In the genomic region with DNA sequence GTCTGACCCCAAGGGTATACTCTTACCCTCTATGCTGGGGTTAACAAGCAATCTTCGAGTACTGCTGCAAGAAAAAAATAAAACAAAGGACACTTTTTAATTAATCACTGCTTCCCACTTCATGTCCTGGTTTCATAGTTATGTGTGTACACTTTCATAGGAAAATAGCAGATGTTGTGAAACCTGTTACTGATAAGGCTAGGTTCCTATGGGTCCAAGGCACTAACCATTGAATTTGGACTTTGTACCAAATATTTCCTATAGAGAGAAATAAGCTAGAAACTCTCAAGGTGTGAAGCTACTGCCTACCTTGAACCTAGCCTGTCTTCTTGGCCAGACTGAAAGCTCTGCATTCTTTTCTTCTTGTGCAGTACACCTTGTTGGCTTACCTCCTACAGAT, we compare ENCODE assay signal across 15 cellular contexts. TPM values are rescaled to one million over a fixed set of nuclear protein-coding genes. Genes with fewer than 3 reads are reported as not detected.
DNase-seq lines count a peak whose midpoint lies in the region; ATAC-seq, FAIRE-seq and TF ChIP-seq lines count a peak whose summit lies in the region.
"Had no signal": no experiment of that assay in that cellular context is flagged by ENCODE, and none has a peak within 500 bp of the region (broad histone marks: within the 10 kb centered on the region; RNA-seq: fewer than 3 reads in every experiment).

No MANE protein-coding gene starts in this region.

- H3K9me3 Mint-ChIP-seq in HFFc6 = no peaks in the 10 kb centered on the region
- no peaks in the 10 kb centered on the region for H3K9me3 Mint-ChIP-seq in activated CD8-positive, alpha-beta memory T cell treated with anti-CD3 and anti-CD28 coated beads, Interleukin-2, amount 10 ng/mL, durations not matched to agents 7 days and 5 days (ENCODE audit: low read depth)
- H3K9me3 Mint-ChIP-seq in activated T-cell treated with anti-CD3 and anti-CD28 coated beads, Interleukin-2, amount 50 U/mL, for 24 hours = no peaks in the 10 kb centered on the region

- H3K36me3 Mint-ChIP-seq in HFFc6 (ENCODE audit: low read depth) = no peaks in the 10 kb centered on the region
- H3K36me3 Mint-ChIP-seq in activated CD8-positive, alpha-beta memory T cell treated with anti-CD3 and anti-CD28 coated beads, Interleukin-2, amount 10 ng/mL, durations not matched to agents 7 days and 5 days = peaks cover 1% of the 10 kb centered on the region
- no peaks in the 10 kb centered on the region for H3K36me3 Mint-ChIP-seq in activated T-cell treated with anti-CD3 and anti-CD28 coated beads, Interleukin-2, amount 50 U/mL, for 24 hours (ENCODE audit: low read depth)
- H3K36me3 Mint-ChIP-seq: CD4-positive, CD25-positive, alpha-beta regulatory T cell had no signal

- H3K4me3 ChIP-seq in mucosa of descending colon (no peak overlapping the region), small intestine (ENCODE audit: low read depth in 1 of 2, low read length in 2 of 2) (no peak overlapping the region)
- H3K4me3 ChIP-seq: BLaER1 treated with 17β-estradiol and CSF1 and Interleukin-3, amounts not matched to agents 10 nM and 100 nM; GM23248 had no signal

- no peak for FAIRE-seq in small intestine (lab: Jason Lieb, UNC)
- FAIRE-seq: H54 had no signal

- no peak overlapping the region for H3K4me3 Mint-ChIP-seq in HFFc6
- no peak overlapping the region for H3K4me3 Mint-ChIP-seq in activated CD8-positive, alpha-beta memory T cell treated with anti-CD3 and anti-CD28 coated beads, Interleukin-2, amount 10 ng/mL, durations not matched to agents 7 days and 5 days
- no peak overlapping the region for H3K4me3 Mint-ChIP-seq in activated T-cell treated with anti-CD3 and anti-CD28 coated beads, Interleukin-2, amount 50 U/mL, for 24 hours
- H3K4me3 Mint-ChIP-seq: CD4-positive, CD25-positive, alpha-beta regulatory T cell had no signal

- H3K27ac Mint-ChIP-seq in HFFc6 = no peak overlapping the region
- H3K27ac Mint-ChIP-seq in activated CD8-positive, alpha-beta memory T cell treated with anti-CD3 and anti-CD28 coated beads, Interleukin-2, amount 10 ng/mL, durations not matched to agents 7 days and 5 days = no peak overlapping the region
- H3K27ac Mint-ChIP-seq in activated T-cell treated with anti-CD3 and anti-CD28 coated beads, Interleukin-2, amount 50 U/mL, for 24 hours = no peak overlapping the region
- H3K27ac Mint-ChIP-seq: CD4-positive, CD25-positive, alpha-beta regulatory T cell had no signal

- H3K4me1 ChIP-seq in mucosa of descending colon (ENCODE audit: low read depth) (no peaks in the 10 kb centered on the region), small intestine (ENCODE audit: control insufficient read depth in 2 of 2, insufficient read depth in 1 of 2, low read depth in 1 of 2, low read length in 1 of 2) (no peaks in the 10 kb centered on the region)
- H3K4me1 ChIP-seq: BLaER1 treated with 17β-estradiol and CSF1 and Interleukin-3, amounts not matched to agents 10 nM and 100 nM had no signal

- CTCF ChIA-PET in activated CD8-positive, alpha-beta memory T cell treated with anti-CD3 and anti-CD28 coated beads, Interleukin-2, amount 10 ng/mL, durations not matched to agents 7 days and 5 days (lab: Charles Lee) = no interaction called here

- no peaks in the 10 kb centered on the region for H3K36me3 ChIP-seq in mucosa of descending colon (ENCODE audit: low read depth)
- no peaks in the 10 kb centered on the region for H3K36me3 ChIP-seq in small intestine (ENCODE audit: control insufficient read depth in 2 of 2, insufficient read depth in 2 of 2, low read length in 2 of 2)
- H3K36me3 ChIP-seq: BLaER1 treated with 17β-estradiol and CSF1 and Interleukin-3, amounts not matched to agents 10 nM and 100 nM had no signal

- H3K27ac ChIP-seq in small intestine (ENCODE audit: low read depth in 1 of 2, low read length in 1 of 2) = no peak overlapping the region
- H3K27ac ChIP-seq: BLaER1 treated with 17β-estradiol and CSF1 and Interleukin-3, amounts not matched to agents 10 nM and 100 nM; GM23248 had no signal

- 14 to 65% (median 42%) methylated on average over 1 of the region's 1 CpG for WGBS in small intestine, 3 donors

- H3K27me3 ChIP-seq in small intestine (ENCODE audit: control insufficient read depth in 2 of 2, insufficient read depth in 2 of 2, low read length in 2 of 2) = no peaks in the 10 kb centered on the region
- H3K27me3 ChIP-seq: BLaER1 treated with 17β-estradiol and CSF1 and Interleukin-3, amounts not matched to agents 10 nM and 100 nM had no signal

- H3K4me1 Mint-ChIP-seq in HFFc6 (ENCODE audit: low read depth) = no peaks in the 10 kb centered on the region
- H3K4me1 Mint-ChIP-seq in activated CD8-positive, alpha-beta memory T cell treated with anti-CD3 and anti-CD28 coated beads, Interleukin-2, amount 10 ng/mL, durations not matched to agents 7 days and 5 days = peaks cover 16% of the 10 kb centered on the region
- H3K4me1 Mint-ChIP-seq in activated T-cell treated with anti-CD3 and anti-CD28 coated beads, Interleukin-2, amount 50 U/mL, for 24 hours (ENCODE audit: low read depth) = peaks cover 24% of the 10 kb centered on the region

- intact Hi-C loops in mucosa of descending colon (cut with DNase I, micrococcal nuclease) = no loop called here

- ATAC-seq in left lobe of liver = peak; percentile 51
- ATAC-seq in mucosa of descending colon = peak; percentile 96
- no peak for ATAC-seq in activated CD8-positive, alpha-beta memory T cell treated with anti-CD3 and anti-CD28 coated beads, Interleukin-2, amount 10 ng/mL, durations not matched to agents 7 days and 5 days
- ATAC-seq: HCT116 had no signal

- DNase-seq in HT-29 (ENCODE audit: low spot score) (peak; percentile 40), left lobe of liver (ENCODE audit: low spot score) (no peak), mucosa of descending colon (no peak), small intestine (peak; percentile 92), HFFc6 (no peak)
- DNase-seq in activated CD8-positive, alpha-beta memory T cell treated with anti-CD3 and anti-CD28 coated beads, Interleukin-2, amount 10 ng/mL, durations not matched to agents 7 days and 5 days = no peak
- no peak for DNase-seq in activated T-cell treated with anti-CD3 and anti-CD28 coated beads, Interleukin-2, amount 50 U/mL, for 24 hours
- DNase-seq: 8988T; ACHN; CD4-positive, CD25-positive, alpha-beta regulatory T cell; DMS 273 treated with DMSO at 0.1 percent for 48 hours; GM23248 had no signal

- H3K9me3 ChIP-seq in mucosa of descending colon (no peaks in the 10 kb centered on the region), small intestine (ENCODE audit: control insufficient read depth, low read depth) (no peaks in the 10 kb centered on the region)
- H3K9me3 ChIP-seq: BLaER1 treated with 17β-estradiol and CSF1 and Interleukin-3, amounts not matched to agents 10 nM and 100 nM had no signal

- no peak for TF ChIP-seq CTCF in mucosa of descending colon (IDR thresholded peaks at IDR 0.05)
- no peak for TF ChIP-seq CTCF in HFFc6 (IDR thresholded peaks at IDR 0.05)

- H3K27me3 Mint-ChIP-seq in HFFc6 (ENCODE audit: insufficient read depth) = peaks cover 3% of the 10 kb centered on the region
- peaks cover 4% of the 10 kb centered on the region for H3K27me3 Mint-ChIP-seq in activated CD8-positive, alpha-beta memory T cell treated with anti-CD3 and anti-CD28 coated beads, Interleukin-2, amount 10 ng/mL, durations not matched to agents 7 days and 5 days
- no peaks in the 10 kb centered on the region for H3K27me3 Mint-ChIP-seq in activated T-cell treated with anti-CD3 and anti-CD28 coated beads, Interleukin-2, amount 50 U/mL, for 24 hours

RNA-seq across cellular contexts. Expression of gene GPR160, which starts 14.6 kb away (rescaled TPM):
- 21.2 and 32.1 TPM in 2 replicates for total RNA-seq in HT-29 (2014; rRNA removed; shearing (Covaris generic))
- total RNA-seq in left lobe of liver = 0.96 TPM
- 10 to 100 TPM; 30.0 to 96.5 (median 67.6) TPM for total RNA-seq in mucosa of descending colon
- polyA plus RNA-seq in small intestine = 10 to 100 TPM; 48.6 to 55.9 (median 55.7) TPM
- under 1 TPM in 3 of 6 experiments, not detected in 3; 0.10 to 0.23 (median 0.19) TPM for total RNA-seq in HFFc6 (2021; fragmentation: NEBNext Ultra II Directional; extraction: Animal tissue kit (Norgen Biotek cat#: 25700))
- total RNA-seq in activated CD8-positive, alpha-beta memory T cell treated with anti-CD3 and anti-CD28 coated beads, Interleukin-2, amount 10 ng/mL, durations not matched to agents 7 days and 5 days = 1 to 10 TPM; 3.6 to 6.4 TPM

RNA-seq across cellular contexts. Expression of gene SEC62, which starts 56.6 kb away (rescaled TPM):
- total RNA-seq in HT-29 (2014; rRNA removed; shearing (Covaris generic)) = 17.1 and 22.2 TPM in 2 replicates
- total RNA-seq in left lobe of liver (103 TPM), mucosa of descending colon (100 to 1,000 TPM in 1 of 3 donors, 10 to 100 TPM in 2; 83.2 to 166 (median 85.9) TPM)
- 10 to 100 TPM; 38.7 to 69.7 (median 50.5) TPM for polyA plus RNA-seq in small intestine
- 100 to 1,000 TPM; 124 to 153 (median 133) TPM for total RNA-seq in HFFc6 (2021; fragmentation: NEBNext Ultra II Directional; extraction: Animal tissue kit (Norgen Biotek cat#: 25700))
- total RNA-seq in activated CD8-positive, alpha-beta memory T cell treated with anti-CD3 and anti-CD28 coated beads, Interleukin-2, amount 10 ng/mL, durations not matched to agents 7 days and 5 days = 10 to 100 TPM; 36.0 to 47.7 TPM

Comparison
In these comparisons a context has a peak if more than half of its experiments do, and no peak if none do; other contexts are left out.
1. DNase-seq: peak in HT-29 (single experiment) and small intestine (single experiment); none in left lobe of liver (single experiment), mucosa of descending colon (0 of 3), HFFc6 (single experiment), activated CD8-positive, alpha-beta memory T cell treated with anti-CD3 and anti-CD28 coated beads, Interleukin-2, amount 10 ng/mL, durations not matched to agents 7 days and 5 days (single experiment) and activated T-cell treated with anti-CD3 and anti-CD28 coated beads, Interleukin-2, amount 50 U/mL, for 24 hours (single experiment).